Comparison of ENCODE assay signal across 12 cellular contexts in genomic region chr17:77160032-77160876, GRCh38. TPM values are rescaled to one million over a fixed set of nuclear protein-coding genes. Genes with fewer than 3 reads are reported as not detected.
A peak's percentile ranks its signal among the peaks of the same experiment; 100 is the strongest.
DNase-seq lines count a peak whose midpoint lies in the region; ATAC-seq and TF ChIP-seq lines count a peak whose summit lies in the region.
"Had no signal": no experiment of that assay in that cellular context is flagged by ENCODE, and none has a peak within 500 bp of the region (broad histone marks: within the 10 kb centered on the region; RNA-seq: fewer than 3 reads in every experiment).

No MANE protein-coding gene starts in this region.

- H3K27ac Mint-ChIP-seq in naive thymus-derived CD8-positive, alpha-beta T cell: peak overlapping the region in 3 of 10 donors; percentile 9 to 42 (median 26)
- H3K27ac Mint-ChIP-seq: activated naive CD4-positive, alpha-beta T cell treated with anti-CD3 and anti-CD28 coated beads for 36 hours had no signal

- no peak for TF ChIP-seq POLR2A in adrenal gland (IDR thresholded peaks at IDR 0.05)

- no peak overlapping the region for H3K4me3 Mint-ChIP-seq in naive thymus-derived CD8-positive, alpha-beta T cell
- H3K4me3 Mint-ChIP-seq: activated naive CD4-positive, alpha-beta T cell treated with anti-CD3 and anti-CD28 coated beads for 36 hours had no signal

- peaks cover 4 to 26% (median 14%) of the 10 kb centered on the region in 3 donors for H3K36me3 Mint-ChIP-seq in naive thymus-derived CD8-positive, alpha-beta T cell

- H3K4me1 ChIP-seq in adrenal gland (replicated peaks in 1 of 2): peaks cover 61 to 76% of the 10 kb centered on the region in 2 donors
- peaks cover 39 to 73% of the 10 kb centered on the region in 2 experiments for H3K4me1 ChIP-seq in neutrophil (ENCODE audit: control insufficient read depth in 1 of 2, insufficient read depth in 1 of 2, low read depth in 1 of 2, low read length in 1 of 2)

- peaks cover 32 to 70% (median 69%) of the 10 kb centered on the region in 4 donors for H3K4me1 Mint-ChIP-seq in naive thymus-derived CD8-positive, alpha-beta T cell

- peaks cover 0 to 2% (median 0%) of the 10 kb centered on the region in 9 donors for H3K9me3 Mint-ChIP-seq in naive thymus-derived CD8-positive, alpha-beta T cell
- H3K9me3 Mint-ChIP-seq: activated naive CD4-positive, alpha-beta T cell treated with anti-CD3 and anti-CD28 coated beads for 36 hours had no signal

- POLR2A ChIA-PET in naive thymus-derived CD8-positive, alpha-beta T cell (lab: Charles Lee): interaction anchor here (0.6 kb wide), 1 partner anchor 27 kb away, joined by 3 read pairs; no protein-coding TSS in a partner anchor

- H3K4me3 ChIP-seq in adrenal gland (no peak overlapping the region), neutrophil (ENCODE audit: low read depth in 1 of 2, low read length in 1 of 2) (no peak overlapping the region)

- ATAC-seq in naive thymus-derived CD8-positive, alpha-beta T cell: no peak

- H3K27me3 Mint-ChIP-seq in naive thymus-derived CD8-positive, alpha-beta T cell: no peaks in the 10 kb centered on the region

- intact Hi-C loops in adrenal gland (cut with DNase I): no loop called here

- WGBS in adrenal gland, 4 donors: 43 to 46% (median 44%) methylated on average over 6 of the region's 6 CpGs

- H3K9me3 ChIP-seq in adrenal gland (replicated peaks in 1 of 3): no peaks in the 10 kb centered on the region
- H3K9me3 ChIP-seq in neutrophil: no peaks in the 10 kb centered on the region

- H3K27me3 ChIP-seq in adrenal gland: no peaks in the 10 kb centered on the region
- no peaks in the 10 kb centered on the region for H3K27me3 ChIP-seq in neutrophil

- DNase-seq in DMS 273 treated with DMSO at 0.1 percent for 48 hours (lab: John Stamatoyannopoulos, UW): peak; percentile 55
- peak; percentile 69 for DNase-seq in NCI-H1694 (lab: John Stamatoyannopoulos, UW)
- no peak for DNase-seq in adrenal gland
- no peak for DNase-seq in NCI-H2029 treated with DMSO at 0.1 percent for 48 hours (lab: John Stamatoyannopoulos, UW)
- DNase-seq in naive thymus-derived CD8-positive, alpha-beta T cell: no peak
- DNase-seq in amniotic stem cell (lab: John Stamatoyannopoulos, UW): no peak
- DNase-seq in HT-29 (ENCODE audit: low spot score): no peak
- DNase-seq: activated CD4-positive, alpha-beta T cell treated with anti-CD3 and anti-CD28 coated beads, Interleukin-2, amount 50 U/mL, for 1 hour; activated naive CD4-positive, alpha-beta T cell treated with anti-CD3 and anti-CD28 coated beads for 36 hours; effector CD4-positive, alpha-beta T cell; KG1 had no signal

- TF ChIP-seq CTCF in adrenal gland (IDR thresholded peaks at IDR 0.05): no peak
- TF ChIP-seq CTCF in neutrophil (IDR thresholded peaks at IDR 0.05): no peak

- H3K36me3 ChIP-seq in adrenal gland (replicated peaks in 1 of 2) (peaks cover 0 to 6% of the 10 kb centered on the region in 2 donors), neutrophil (peaks cover 59% of the 10 kb centered on the region)

- H3K27ac ChIP-seq in adrenal gland (peak overlapping the region; percentile 5 to 89 (median 82)), neutrophil (peak overlapping the region; percentile 42)

RNA-seq across cellular contexts. Expression of gene SEC14L1, which starts 19.5 kb away (rescaled TPM):
- 100 to 1,000 TPM; 130 to 255 (median 199) TPM for total RNA-seq in adrenal gland
- polyA plus RNA-seq in adrenal gland: 100 to 1,000 TPM in 2 of 3 donors, 10 to 100 TPM in 1; 61.8 to 125 (median 119) TPM
- total RNA-seq in naive thymus-derived CD8-positive, alpha-beta T cell: 10 to 100 TPM; 26.5 to 32.9 TPM
- polyA plus RNA-seq in naive thymus-derived CD8-positive, alpha-beta T cell: 1 to 10 TPM; 7.7 to 9.5 (median 8.9) TPM
- 13.9 and 16.1 TPM in 2 replicates for total RNA-seq in HT-29 (2014; rRNA removed; shearing (Covaris generic))

Comparison
In these comparisons a context has a peak if more than half of its experiments do, and no peak if none do; other contexts are left out.
1. DNase-seq: peak in DMS 273 treated with DMSO at 0.1 percent for 48 hours (single experiment) and NCI-H1694 (single experiment); none in adrenal gland (0 of 7), NCI-H2029 treated with DMSO at 0.1 percent for 48 hours (single experiment), naive thymus-derived CD8-positive, alpha-beta T cell (0 of 10), amniotic stem cell (single experiment) and HT-29 (single experiment).